Comparison of ENCODE assay signal across 8 cellular contexts in genomic region chrX:148380614-148381561, GRCh38.
A peak's percentile ranks its signal among the peaks of the same experiment; 100 is the strongest.
DNase-seq lines count a peak whose midpoint lies in the region; ATAC-seq and TF ChIP-seq lines count a peak whose summit lies in the region.

No MANE protein-coding gene starts in this region.

- peak overlapping the region; percentile 54 for H3K4me3 Mint-ChIP-seq in activated naive CD4-positive, alpha-beta T cell treated with anti-CD3 and anti-CD28 coated beads for 36 hours

- intact Hi-C loops in activated naive CD4-positive, alpha-beta T cell treated with anti-CD3 and anti-CD28 coated beads for 36 hours (cut with micrococcal nuclease): loop anchor here (1.0 to 10.0 kb wide), 13 partner anchors 31 to 1164 kb away; partner anchors contain the start of genes EOLA1, FMR1 and HSFX3
- intact Hi-C loops in lower leg skin (cut with DNase I; ENCODE audit: low total_unique reads): no loop called here

- H3K36me3 Mint-ChIP-seq in activated naive CD4-positive, alpha-beta T cell treated with anti-CD3 and anti-CD28 coated beads for 36 hours (ENCODE audit: low read depth): peaks cover 1% of the 10 kb centered on the region

- peaks cover 5% of the 10 kb centered on the region for H3K9me3 Mint-ChIP-seq in activated naive CD4-positive, alpha-beta T cell treated with anti-CD3 and anti-CD28 coated beads for 36 hours

- TF ChIP-seq POLR2A in lower leg skin (IDR thresholded peaks at IDR 0.05): no peak

- H3K27ac Mint-ChIP-seq in activated naive CD4-positive, alpha-beta T cell treated with anti-CD3 and anti-CD28 coated beads for 36 hours: peak overlapping the region; percentile 93

- no peaks in the 10 kb centered on the region for H3K27me3 Mint-ChIP-seq in activated naive CD4-positive, alpha-beta T cell treated with anti-CD3 and anti-CD28 coated beads for 36 hours (ENCODE audit: low read depth)

- H3K4me3 ChIP-seq in lower leg skin (ENCODE audit: low read depth, poor library complexity, severe bottlenecking): no peak overlapping the region

- peak; percentile 95 for ATAC-seq in GM18502 (IDR thresholded peaks at IDR 0.05; ENCODE audit: poor library complexity, unreplicated experiment)
- peak; percentile 91 for ATAC-seq in HG02678 (IDR thresholded peaks at IDR 0.05; ENCODE audit: unreplicated experiment)

- H3K4me1 Mint-ChIP-seq in activated naive CD4-positive, alpha-beta T cell treated with anti-CD3 and anti-CD28 coated beads for 36 hours (ENCODE audit: low read depth): peaks cover 30% of the 10 kb centered on the region

- DNase-seq in NOMO-1 treated with DMSO at 0.1 percent for 48 hours (lab: John Stamatoyannopoulos, UW; ENCODE audit: unreplicated experiment) (peak; percentile 92), NCI-H2081 treated with DMSO at 0.1 percent for 48 hours (lab: John Stamatoyannopoulos, UW) (no peak), superior temporal gyrus (ENCODE audit: extremely low spot score) (no peak), lower leg skin (ENCODE audit: low spot score in 2 of 2) (no peak)
- peak; percentile 67 for DNase-seq in activated naive CD4-positive, alpha-beta T cell treated with anti-CD3 and anti-CD28 coated beads for 36 hours
- peak; percentile 25 to 49 for DNase-seq in stimulated activated CD4-positive, alpha-beta T cell treated with anti-CD3 and anti-CD28 coated beads, Interleukin-15, amount 100 ng/mL, for 48 hours (ENCODE audit: low read depth in 2 of 2)

- 40 to 55% methylated on average over 9 of the region's 9 CpGs for WGBS in lower leg skin, 2 donors

- CTCF ChIA-PET in activated naive CD4-positive, alpha-beta T cell treated with anti-CD3 and anti-CD28 coated beads for 36 hours (lab: Charles Lee): no interaction called here

- no peak for TF ChIP-seq CTCF in lower leg skin (IDR thresholded peaks at IDR 0.05)

Comparison
In these comparisons a context has a peak if more than half of its experiments do, and no peak if none do; other contexts are left out.
1. DNase-seq: peak in NOMO-1 treated with DMSO at 0.1 percent for 48 hours (single experiment), activated naive CD4-positive, alpha-beta T cell treated with anti-CD3 and anti-CD28 coated beads for 36 hours (single experiment) and stimulated activated CD4-positive, alpha-beta T cell treated with anti-CD3 and anti-CD28 coated beads, Interleukin-15, amount 100 ng/mL, for 48 hours (2 of 2); none in NCI-H2081 treated with DMSO at 0.1 percent for 48 hours (single experiment), superior temporal gyrus (single experiment) and lower leg skin (0 of 2).